In the genomic region with DNA sequence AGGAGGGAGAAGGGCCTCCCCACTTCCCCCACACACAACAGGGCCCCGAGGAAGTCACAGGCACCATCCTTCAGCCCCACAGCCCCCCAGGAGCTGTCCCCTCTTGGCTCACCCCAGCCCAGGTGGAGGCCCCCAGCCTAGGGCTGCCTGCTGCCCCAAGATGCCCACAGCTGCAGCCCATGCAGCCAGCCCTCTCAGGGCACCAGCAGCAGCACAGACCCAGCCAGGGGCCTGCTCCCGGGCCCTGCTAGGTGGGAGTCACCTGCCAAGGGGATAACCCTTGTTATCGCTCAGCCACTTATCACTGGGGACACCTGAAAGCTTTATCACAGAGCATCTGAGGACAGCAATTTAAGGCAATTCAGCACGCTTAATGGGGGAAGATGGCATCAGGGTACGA, we compare ENCODE assay signal across 30 cellular contexts. TPM values are rescaled to one million over a fixed set of nuclear protein-coding genes. Genes with fewer than 3 reads are reported as not detected.
"Had no signal": no experiment of that assay in that cellular context is flagged by ENCODE, and none has a peak within 500 bp of the region (broad histone marks: within the 10 kb centered on the region; RNA-seq: fewer than 3 reads in every experiment).

No MANE protein-coding gene starts in this region.

- H3K9me3 Mint-ChIP-seq: immature natural killer cell; mesothelial cell of epicardium; natural killer cell; nephron progenitor cell; neural progenitor cell; stimulated activated naive B cell treated with anti-CD40 and anti-IgM and Interleukin-4, amounts not matched to agents 10 μg/mL and 1 μg/mL and 100 μg/mL, for 72 hours had no signal

- H3K4me1 ChIP-seq: left ventricle myocardium inferior, neural progenitor cell, pancreas, prostate gland, stomach, testis, transverse colon, upper lobe of left lung, vagina had no signal

- H3K4me2 ChIP-seq: neural progenitor cell had no signal

- H3K4me3 ChIP-seq: left ventricle myocardium inferior, lung, neural progenitor cell, pancreas, prostate gland, skin epidermis, stomach, testis, thyroid gland, transverse colon, upper lobe of left lung, vagina had no signal

- ATAC-seq: natural killer cell; pancreas; right cardiac atrium; sciatic nerve; stimulated activated naive B cell treated with anti-CD40 and anti-IgM and Interleukin-4, amounts not matched to agents 10 μg/mL and 1 μg/mL and 100 μg/mL, for 72 hours; stimulated activated naive CD8-positive, alpha-beta T cell treated with anti-CD3 and anti-CD28 coated beads, Interleukin-15, Interleukin-2, amounts not matched to agents 100 U/mL and 50 U/mL, for 24 hours had no signal

- H3K36me3 Mint-ChIP-seq: immature natural killer cell, mesothelial cell of epicardium, naive B cell, natural killer cell, neural progenitor cell had no signal

- H3K9me3 ChIP-seq: pancreas, prostate gland, stomach, testis, thyroid gland, transverse colon, upper lobe of left lung, vagina had no signal

- H2AFZ ChIP-seq: neural progenitor cell had no signal

- H3K27ac ChIP-seq: left ventricle myocardium inferior, neural progenitor cell, pancreas, prostate gland, skin epidermis, stomach, testis, thyroid gland, transverse colon, upper lobe of left lung, vagina had no signal

- H3K27me3 ChIP-seq: neural progenitor cell, pancreas, testis, thyroid gland, vagina had no signal

- H3K9ac ChIP-seq: neural progenitor cell had no signal

- H3K4me3 Mint-ChIP-seq: immature natural killer cell; mesothelial cell of epicardium; naive B cell; natural killer cell; nephron progenitor cell; neural progenitor cell; stimulated activated naive B cell treated with anti-CD40 and anti-IgM and Interleukin-4, amounts not matched to agents 10 μg/mL and 1 μg/mL and 100 μg/mL, for 72 hours had no signal

- DNase-seq: hypothalamus; immature natural killer cell; left ventricle myocardium inferior; mesendoderm; naive B cell; natural killer cell; nephron progenitor cell; pancreas; posterior cingulate gyrus; retina; stimulated activated CD4-positive, alpha-beta T cell treated with anti-CD3 and anti-CD28 coated beads, Interleukin-12 subunit alpha, Interleukin-12 subunit beta, amount 100 ng/mL, for 4 hours; stimulated activated CD4-positive, alpha-beta T cell treated with anti-CD3 and anti-CD28 coated beads, Interleukin-15, amount 100 ng/mL, for 24 hours; stimulated activated CD4-positive, alpha-beta T cell treated with anti-CD3 and anti-CD28 coated beads, Interleukin-2, amount 100 ng/mL, for 24 hours; stimulated activated CD4-positive, alpha-beta T cell treated with anti-CD3 and anti-CD28 coated beads, Interleukin-4, amount 100 ng/mL, for 1 hour; stimulated activated naive B cell treated with anti-CD40 and anti-IgM and Interleukin-4, amounts not matched to agents 10 μg/mL and 1 μg/mL and 100 μg/mL, for 72 hours; stimulated activated naive CD8-positive, alpha-beta T cell treated with anti-CD3 and anti-CD28 coated beads, Interleukin-15, Interleukin-2, amounts not matched to agents 100 U/mL and 50 U/mL, for 24 hours; stomach; testis; thyroid gland; transverse colon; upper lobe of left lung had no signal

- H3K4me1 Mint-ChIP-seq: immature natural killer cell; mesothelial cell of epicardium; naive B cell; natural killer cell; neural progenitor cell; stimulated activated naive B cell treated with anti-CD40 and anti-IgM and Interleukin-4, amounts not matched to agents 10 μg/mL and 1 μg/mL and 100 μg/mL, for 72 hours had no signal

- H3K27ac Mint-ChIP-seq: immature natural killer cell, mesothelial cell of epicardium, naive B cell, natural killer cell, nephron progenitor cell, neural progenitor cell had no signal

- H3K36me3 ChIP-seq: left ventricle myocardium inferior, neural progenitor cell, pancreas, prostate gland, stomach, thyroid gland, transverse colon, upper lobe of left lung, vagina had no signal

RNA-seq across cellular contexts. Expression of a gene that starts 55.0 kb away (rescaled TPM):
- total RNA-seq: kidney epithelial cell, left ventricle myocardium inferior, natural killer cell, right cardiac atrium, sciatic nerve, transverse colon, vagina had no signal
- polyA plus RNA-seq: immature natural killer cell, right cardiac atrium, stomach had no signal
